In genomic region chr17:77396610-77397009, GRCh38 we compare ENCODE assay signal across 20 cellular contexts.
A peak's percentile ranks its signal among the peaks of the same experiment; 100 is the strongest.
DNase-seq lines count a peak whose midpoint lies in the region; ATAC-seq, FAIRE-seq and TF ChIP-seq lines count a peak whose summit lies in the region.
"Had no signal": no experiment of that assay in that cellular context is flagged by ENCODE, and none has a peak within 500 bp of the region (broad histone marks: within the 10 kb centered on the region; RNA-seq: fewer than 3 reads in every experiment).

No MANE protein-coding gene starts in this region.

- no peak overlapping the region for H3K4me3 Mint-ChIP-seq in osteocyte (ENCODE audit: unreplicated experiment)
- H3K4me3 Mint-ChIP-seq: activated CD4-positive, alpha-beta T cell treated with anti-CD3 and anti-CD28 coated beads, Interleukin-2, amount 10 ng/mL, durations not matched to agents 7 days and 5 days; activated naive CD4-positive, alpha-beta T cell treated with anti-CD3 and anti-CD28 coated beads, Interleukin-2, amount 50 U/mL, for 24 hours had no signal

- TF ChIP-seq CTCF in esophagus muscularis mucosa (IDR thresholded peaks at IDR 0.05), result no peak
- TF ChIP-seq CTCF in osteocyte (IDR thresholded peaks at IDR 0.05), result no peak

- DNase-seq in GM04504 (ENCODE audit: low read depth) (peak; percentile 89), esophagus muscularis mucosa (ENCODE audit: extremely low spot score) (no peak), osteocyte (ENCODE audit: extremely low spot score, unreplicated experiment) (no peak), HTR-8/SVneo (ENCODE audit: insufficient read length, low spot score) (no peak), GM19238 (ENCODE audit: insufficient read length, low spot score) (no peak), UCSD-AML1 (lab: John Stamatoyannopoulos, UW; ENCODE audit: unreplicated experiment) (no peak)
- DNase-seq: activated CD4-positive, alpha-beta T cell treated with anti-CD3 and anti-CD28 coated beads, Interleukin-2, amount 10 ng/mL, durations not matched to agents 7 days and 5 days; activated T-cell treated with anti-CD3 and anti-CD28 coated beads, Interleukin-2, amount 50 U/mL, for 1 hour; DMS 273 treated with DMSO at 0.1 percent for 48 hours; KG1; NCI-H2107; NCI-H526 treated with DMSO at 0.1 percent for 48 hours; occipital lobe; PC-9 had no signal

- no peaks in the 10 kb centered on the region for H3K27me3 ChIP-seq in BLaER1 treated with 17β-estradiol and CSF1 and Interleukin-3, amounts not matched to agents 10 nM and 100 nM
- H3K27me3 ChIP-seq in esophagus muscularis mucosa, result no peaks in the 10 kb centered on the region

- peak overlapping the region in 5 of 11 experiments; percentile 5 to 95 (median 26); a peak in 6 of 22 replicates for H3K27ac ChIP-seq in BLaER1 treated with 17β-estradiol and CSF1 and Interleukin-3, amounts not matched to agents 10 nM and 100 nM
- peak overlapping the region; percentile 99 to 100 (median 99) for H3K27ac ChIP-seq in esophagus muscularis mucosa (replicated peaks in 1 of 4)
- H3K27ac ChIP-seq: PC-9 had no signal

- H3K4me1 ChIP-seq in BLaER1 treated with 17β-estradiol and CSF1 and Interleukin-3, amounts not matched to agents 10 nM and 100 nM, result peaks cover 97 to 100% (median 100%) of the 10 kb centered on the region in 10 experiments
- peaks cover 69 to 100% (median 99%) of the 10 kb centered on the region in 4 donors for H3K4me1 ChIP-seq in esophagus muscularis mucosa

- H3K36me3 ChIP-seq in BLaER1 treated with 17β-estradiol and CSF1 and Interleukin-3, amounts not matched to agents 10 nM and 100 nM, result peaks cover 0 to 21% (median 6%) of the 10 kb centered on the region in 11 experiments; a peak in 7 of 22 replicates
- peaks cover 0 to 1% (median 0%) of the 10 kb centered on the region in 4 donors for H3K36me3 ChIP-seq in esophagus muscularis mucosa

- WGBS in esophagus muscularis mucosa, result 90% methylated on average over 7 of the region's 9 CpGs

- H3K4me2 ChIP-seq in BLaER1 treated with 17β-estradiol and CSF1 and Interleukin-3, amounts not matched to agents 10 nM and 100 nM, result peak overlapping the region; percentile 43 to 100 (median 97); a peak in 21 of 22 replicates
- H3K4me2 ChIP-seq: PC-9 had no signal

- no peak for ATAC-seq in GM21529 (IDR thresholded peaks at IDR 0.05; ENCODE audit: unreplicated experiment)
- ATAC-seq: sciatic nerve had no signal

- peak overlapping the region; percentile 59 for H3K27ac Mint-ChIP-seq in osteocyte (ENCODE audit: unreplicated experiment)
- H3K27ac Mint-ChIP-seq: activated CD4-positive, alpha-beta T cell treated with anti-CD3 and anti-CD28 coated beads, Interleukin-2, amount 10 ng/mL, durations not matched to agents 7 days and 5 days had no signal

- H3K4me3 ChIP-seq in BLaER1 treated with 17β-estradiol and CSF1 and Interleukin-3, amounts not matched to agents 10 nM and 100 nM, result no peak overlapping the region
- no peak overlapping the region for H3K4me3 ChIP-seq in esophagus muscularis mucosa
- H3K4me3 ChIP-seq: PC-9 had no signal

- H3K9ac ChIP-seq in BLaER1 treated with 17β-estradiol and CSF1 and Interleukin-3, amounts not matched to agents 10 nM and 100 nM, result peak overlapping the region in 3 of 11 experiments; percentile 13 to 40 (median 29); a peak in 5 of 22 replicates

- no peaks in the 10 kb centered on the region for H3K9me3 ChIP-seq in BLaER1 treated with 17β-estradiol and CSF1 and Interleukin-3, amounts not matched to agents 10 nM and 100 nM (replicated peaks in 1 of 11)
- no peaks in the 10 kb centered on the region for H3K9me3 ChIP-seq in esophagus muscularis mucosa

- intact Hi-C loops in esophagus muscularis mucosa (cut with DNase I), result no loop called here

- peaks cover 69% of the 10 kb centered on the region for H3K4me1 Mint-ChIP-seq in osteocyte (ENCODE audit: unreplicated experiment)

- FAIRE-seq in HTR-8/SVneo (lab: Jason Lieb, UNC), result no peak
- FAIRE-seq: bronchial epithelial cell, H54 had no signal

- no peaks in the 10 kb centered on the region for H3K9me3 Mint-ChIP-seq in osteocyte (ENCODE audit: unreplicated experiment)
- H3K9me3 Mint-ChIP-seq: activated CD4-positive, alpha-beta T cell treated with anti-CD3 and anti-CD28 coated beads, Interleukin-2, amount 10 ng/mL, durations not matched to agents 7 days and 5 days; activated naive CD4-positive, alpha-beta T cell treated with anti-CD3 and anti-CD28 coated beads, Interleukin-2, amount 50 U/mL, for 24 hours had no signal

- no peaks in the 10 kb centered on the region for H3K27me3 Mint-ChIP-seq in osteocyte (ENCODE audit: unreplicated experiment)
- H3K27me3 Mint-ChIP-seq: activated CD4-positive, alpha-beta T cell treated with anti-CD3 and anti-CD28 coated beads, Interleukin-2, amount 10 ng/mL, durations not matched to agents 7 days and 5 days; activated naive CD4-positive, alpha-beta T cell treated with anti-CD3 and anti-CD28 coated beads, Interleukin-2, amount 50 U/mL, for 24 hours had no signal

- H3K36me3 Mint-ChIP-seq in osteocyte (ENCODE audit: unreplicated experiment), result peaks cover 8% of the 10 kb centered on the region
- H3K36me3 Mint-ChIP-seq: activated naive CD4-positive, alpha-beta T cell treated with anti-CD3 and anti-CD28 coated beads, Interleukin-2, amount 50 U/mL, for 24 hours had no signal

- TF ChIP-seq EP300 in esophagus muscularis mucosa (IDR thresholded peaks at IDR 0.05), result no peak

- no peak for TF ChIP-seq POLR2A in esophagus muscularis mucosa (IDR thresholded peaks at IDR 0.05; ENCODE audit: low read depth)

- peaks cover 9 to 100% (median 41%) of the 10 kb centered on the region in 11 experiments; a peak in 17 of 22 replicates for H4K20me1 ChIP-seq in BLaER1 treated with 17β-estradiol and CSF1 and Interleukin-3, amounts not matched to agents 10 nM and 100 nM
